In the genomic region with DNA sequence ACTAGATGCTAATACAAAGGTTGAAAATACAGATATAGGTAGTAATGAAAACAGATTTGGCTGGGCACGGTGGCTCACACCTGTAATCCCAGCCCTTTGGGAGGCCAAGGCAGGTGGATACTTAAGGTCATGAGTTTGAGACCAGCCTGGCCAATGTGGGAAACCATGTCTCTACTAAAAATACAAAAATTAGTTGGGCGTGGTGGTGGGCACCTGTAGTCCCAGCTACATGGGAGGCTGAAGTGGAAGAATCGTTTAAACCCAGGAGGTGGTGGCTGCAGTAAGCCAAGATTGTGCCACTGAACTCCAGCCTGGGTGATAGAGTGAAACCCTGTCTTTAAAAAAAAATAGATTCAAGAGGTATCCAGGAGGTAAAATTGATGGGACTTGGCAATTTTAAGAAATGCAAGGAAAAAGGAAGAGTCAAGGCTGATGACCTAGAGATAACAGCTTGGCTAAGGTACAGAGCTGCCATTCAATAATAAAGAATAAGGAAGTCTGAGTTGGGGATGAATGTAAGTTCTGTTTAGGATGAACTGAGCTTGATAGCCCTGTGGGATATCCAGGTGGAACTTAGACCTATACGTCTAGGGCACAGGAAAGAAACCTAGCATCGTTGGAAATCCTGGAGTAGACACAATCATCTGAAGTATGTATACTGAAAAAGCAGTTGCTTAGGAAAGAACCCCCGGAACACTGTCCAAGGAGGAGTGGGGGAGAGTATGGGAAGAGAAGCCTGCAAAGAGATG, we compare ENCODE assay signal across 13 cellular contexts. TPM values are rescaled to one million over a fixed set of nuclear protein-coding genes. Genes with fewer than 3 reads are reported as not detected.
DNase-seq lines count a peak whose midpoint lies in the region; ATAC-seq and TF ChIP-seq lines count a peak whose summit lies in the region.
"Had no signal": no experiment of that assay in that cellular context is flagged by ENCODE, and none has a peak within 500 bp of the region (broad histone marks: within the 10 kb centered on the region; RNA-seq: fewer than 3 reads in every experiment).

No MANE protein-coding gene starts in this region.

- H3K4ac ChIP-seq in mesendoderm (ENCODE audit: low read depth, low read length) = no peak overlapping the region

- H3K27me3 ChIP-seq in ACC112 (ENCODE audit: insufficient read depth, low read length) (no peaks in the 10 kb centered on the region), mesendoderm (ENCODE audit: insufficient read depth, low read length, poor library complexity) (no peaks in the 10 kb centered on the region), brain microvascular endothelial cell (replicated peaks) (no peaks in the 10 kb centered on the region)
- H3K27me3 ChIP-seq: dorsolateral prefrontal cortex had no signal

- H4K5ac ChIP-seq in mesendoderm (ENCODE audit: low read length) = no peak overlapping the region

- H4K8ac ChIP-seq in mesendoderm (ENCODE audit: low read depth, low read length) = no peak overlapping the region

- no peaks in the 10 kb centered on the region for H3K9me3 Mint-ChIP-seq in activated T-helper 1 cell treated with anti-CD3 and anti-CD28 coated beads, Interleukin-12 subunit alpha, Interleukin-12 subunit beta, Interleukin-2, Interleukin-4 antibody, amounts not matched to agents 30 ng/mL and 10 ng/mL and 1 ng/mL, durations not matched to agents 14 hours and 24 hours and 36 hours

- no peak overlapping the region for H2BK120ac ChIP-seq in mesendoderm (ENCODE audit: low read depth, low read length)

- peaks cover 20% of the 10 kb centered on the region for H3K4me1 Mint-ChIP-seq in activated T-helper 1 cell treated with anti-CD3 and anti-CD28 coated beads, Interleukin-12 subunit alpha, Interleukin-12 subunit beta, Interleukin-2, Interleukin-4 antibody, amounts not matched to agents 30 ng/mL and 10 ng/mL and 1 ng/mL, durations not matched to agents 14 hours and 24 hours and 36 hours (ENCODE audit: low read depth)

- no peak overlapping the region for H3K4me3 Mint-ChIP-seq in activated T-helper 1 cell treated with anti-CD3 and anti-CD28 coated beads, Interleukin-12 subunit alpha, Interleukin-12 subunit beta, Interleukin-2, Interleukin-4 antibody, amounts not matched to agents 30 ng/mL and 10 ng/mL and 1 ng/mL, durations not matched to agents 14 hours and 24 hours and 36 hours

- H3K18ac ChIP-seq in mesendoderm (ENCODE audit: low read length) = no peak overlapping the region

- peak overlapping the region; percentile 49 for H3K27ac Mint-ChIP-seq in activated T-helper 1 cell treated with anti-CD3 and anti-CD28 coated beads, Interleukin-12 subunit alpha, Interleukin-12 subunit beta, Interleukin-2, Interleukin-4 antibody, amounts not matched to agents 30 ng/mL and 10 ng/mL and 1 ng/mL, durations not matched to agents 14 hours and 24 hours and 36 hours

- H2BK5ac ChIP-seq in mesendoderm (ENCODE audit: low read length) = no peak overlapping the region

- no peak overlapping the region for H3K9ac ChIP-seq in mesendoderm (ENCODE audit: low read length)

- H3K4me1 ChIP-seq in ACC112 (ENCODE audit: control insufficient read depth, insufficient read depth, low read length, unreplicated experiment) (peaks cover 21% of the 10 kb centered on the region), mucosa of descending colon (ENCODE audit: low read depth) (no peaks in the 10 kb centered on the region), mesendoderm (ENCODE audit: control insufficient read depth, low read depth, low read length) (no peaks in the 10 kb centered on the region)

- no CpG with 5 or more reads among the region's 6 CpGs for WGBS in mesendoderm (ENCODE audit: extremely low coverage, insufficient coverage, low lambda C conversion rate)

- H3K27ac ChIP-seq in ACC112 (ENCODE audit: low read depth, low read length) = peak overlapping the region; percentile 75; the same call in 1 of the 2 replicates
- H3K27ac ChIP-seq in mesendoderm (ENCODE audit: low read depth, low read length) = no peak overlapping the region
- H3K27ac ChIP-seq in brain microvascular endothelial cell = no peak overlapping the region
- H3K27ac ChIP-seq: WERI-Rb-1 had no signal

- intact Hi-C loops in activated T-helper 1 cell treated with anti-CD3 and anti-CD28 coated beads, Interleukin-12 subunit alpha, Interleukin-12 subunit beta, Interleukin-2, Interleukin-4 antibody, amounts not matched to agents 30 ng/mL and 10 ng/mL and 1 ng/mL, durations not matched to agents 14 hours and 24 hours and 36 hours (cut with micrococcal nuclease) = no loop called here
- intact Hi-C loops in mucosa of descending colon (cut with DNase I, micrococcal nuclease) = no loop called here

- peak; percentile 14 for ATAC-seq in mucosa of descending colon

- H3K36me3 ChIP-seq in ACC112 (ENCODE audit: insufficient read depth, low read length) = peaks cover 32% of the 10 kb centered on the region
- peaks cover 5% of the 10 kb centered on the region for H3K36me3 ChIP-seq in mucosa of descending colon (ENCODE audit: low read depth)
- H3K36me3 ChIP-seq in mesendoderm (ENCODE audit: control insufficient read depth, insufficient read depth, low read length) = peaks cover 19% of the 10 kb centered on the region
- peaks cover 73% of the 10 kb centered on the region for H3K36me3 ChIP-seq in brain microvascular endothelial cell (replicated peaks)

- no peak overlapping the region for H2BK15ac ChIP-seq in mesendoderm (replicated peaks; ENCODE audit: low read depth)

- H2AK5ac ChIP-seq in mesendoderm (ENCODE audit: low read length) = no peak overlapping the region

- H2AFZ ChIP-seq in ACC112 (ENCODE audit: low read length, unreplicated experiment) = no peak overlapping the region

- peaks cover 2% of the 10 kb centered on the region for H3K79me1 ChIP-seq in mesendoderm (ENCODE audit: low read length)

- no peak for TF ChIP-seq CTCF in mucosa of descending colon (IDR thresholded peaks at IDR 0.05)
- no peak for TF ChIP-seq CTCF in brain microvascular endothelial cell (IDR thresholded peaks at IDR 0.05; ENCODE audit: low read depth, low read length, missing control alignments)

- H3K9me3 ChIP-seq in mucosa of descending colon = no peaks in the 10 kb centered on the region
- H3K9me3 ChIP-seq: HAP-1 had no signal

- DNase-seq in EH (ENCODE audit: low read depth) (peak; percentile 19), mucosa of descending colon (no peak), mesendoderm (no peak), brain microvascular endothelial cell (no peak)
- DNase-seq in activated T-helper 1 cell treated with anti-CD3 and anti-CD28 coated beads, Interleukin-12 subunit alpha, Interleukin-12 subunit beta, Interleukin-2, Interleukin-4 antibody, amounts not matched to agents 30 ng/mL and 10 ng/mL and 1 ng/mL, durations not matched to agents 14 hours and 24 hours and 36 hours (ENCODE audit: low spot score) = no peak
- DNase-seq in activated CD4-positive, CD25-positive, alpha-beta regulatory T cell (lab: John Stamatoyannopoulos, UW) = no peak
- no peak for DNase-seq in effector CD4-positive, alpha-beta T cell
- DNase-seq: activated gamma-delta T cell, DMS153, dorsolateral prefrontal cortex, WERI-Rb-1 had no signal

- peaks cover 57% of the 10 kb centered on the region for H3K36me3 Mint-ChIP-seq in activated T-helper 1 cell treated with anti-CD3 and anti-CD28 coated beads, Interleukin-12 subunit alpha, Interleukin-12 subunit beta, Interleukin-2, Interleukin-4 antibody, amounts not matched to agents 30 ng/mL and 10 ng/mL and 1 ng/mL, durations not matched to agents 14 hours and 24 hours and 36 hours (ENCODE audit: low read depth)

- H3K27me3 Mint-ChIP-seq in activated T-helper 1 cell treated with anti-CD3 and anti-CD28 coated beads, Interleukin-12 subunit alpha, Interleukin-12 subunit beta, Interleukin-2, Interleukin-4 antibody, amounts not matched to agents 30 ng/mL and 10 ng/mL and 1 ng/mL, durations not matched to agents 14 hours and 24 hours and 36 hours (ENCODE audit: insufficient read depth) = no peaks in the 10 kb centered on the region

- no peak overlapping the region for H3K4me2 ChIP-seq in mesendoderm (ENCODE audit: low read length)

- no peak overlapping the region for H3K23ac ChIP-seq in mesendoderm (ENCODE audit: low read length)

- H3K4me3 ChIP-seq in ACC112 (ENCODE audit: low read depth, low read length) (no peak overlapping the region), mucosa of descending colon (no peak overlapping the region), mesendoderm (ENCODE audit: low read length) (no peak overlapping the region), brain microvascular endothelial cell (ENCODE audit: low read depth, low read length) (no peak overlapping the region)
- H3K4me3 ChIP-seq: dorsolateral prefrontal cortex, HAP-1 had no signal

- in situ Hi-C loops in brain microvascular endothelial cell (cut with HindIII; ENCODE audit: low pct_ligation_motif_present, low sequenced_read_pairs) = no loop called here

- H3K79me2 ChIP-seq in ACC112 (ENCODE audit: control insufficient read depth, insufficient read depth, low read length, unreplicated experiment) (peaks cover 3% of the 10 kb centered on the region), mesendoderm (ENCODE audit: control insufficient read depth, insufficient read depth, low read length) (no peaks in the 10 kb centered on the region)

- H3K56ac ChIP-seq in mesendoderm (ENCODE audit: low read length) = no peak overlapping the region

RNA-seq across cellular contexts. Expression of gene MAT2A, which starts 9.1 kb away (rescaled TPM):
- total RNA-seq in activated T-helper 1 cell treated with anti-CD3 and anti-CD28 coated beads, Interleukin-12 subunit alpha, Interleukin-12 subunit beta, Interleukin-2, Interleukin-4 antibody, amounts not matched to agents 30 ng/mL and 10 ng/mL and 1 ng/mL, durations not matched to agents 14 hours and 24 hours and 36 hours = 461 and 480 TPM in 2 replicates
- total RNA-seq in mucosa of descending colon = 100 to 1,000 TPM; 156 to 229 (median 167) TPM
- 303 TPM for polyA plus RNA-seq in mesendoderm (2013, experiment 1 of 2)
- polyA plus RNA-seq in mesendoderm (2013, experiment 2 of 2) = 306 TPM

RNA-seq across cellular contexts. Expression of gene GGCX, which starts 13.3 kb away (rescaled TPM):
- total RNA-seq in activated T-helper 1 cell treated with anti-CD3 and anti-CD28 coated beads, Interleukin-12 subunit alpha, Interleukin-12 subunit beta, Interleukin-2, Interleukin-4 antibody, amounts not matched to agents 30 ng/mL and 10 ng/mL and 1 ng/mL, durations not matched to agents 14 hours and 24 hours and 36 hours = 26.2 and 28.3 TPM in 2 replicates
- 10 to 100 TPM; 26.4 to 39.1 (median 31.7) TPM for total RNA-seq in mucosa of descending colon
- 34.1 TPM for polyA plus RNA-seq in mesendoderm (2013, experiment 1 of 2)
- 32.9 TPM for polyA plus RNA-seq in mesendoderm (2013, experiment 2 of 2)

RNA-seq across cellular contexts. Expression of gene VAMP8, which starts 29.4 kb away (rescaled TPM):
- 86.1 and 89.6 TPM in 2 replicates for total RNA-seq in activated T-helper 1 cell treated with anti-CD3 and anti-CD28 coated beads, Interleukin-12 subunit alpha, Interleukin-12 subunit beta, Interleukin-2, Interleukin-4 antibody, amounts not matched to agents 30 ng/mL and 10 ng/mL and 1 ng/mL, durations not matched to agents 14 hours and 24 hours and 36 hours
- 100 to 1,000 TPM; 125 to 312 (median 254) TPM for total RNA-seq in mucosa of descending colon
- 229 TPM for polyA plus RNA-seq in mesendoderm (2013, experiment 1 of 2)
- polyA plus RNA-seq in mesendoderm (2013, experiment 2 of 2) = 225 TPM

RNA-seq across cellular contexts. Expression of gene VAMP5, which starts 36.2 kb away (rescaled TPM):
- total RNA-seq in activated T-helper 1 cell treated with anti-CD3 and anti-CD28 coated beads, Interleukin-12 subunit alpha, Interleukin-12 subunit beta, Interleukin-2, Interleukin-4 antibody, amounts not matched to agents 30 ng/mL and 10 ng/mL and 1 ng/mL, durations not matched to agents 14 hours and 24 hours and 36 hours = 31.7 and 40.0 TPM in 2 replicates
- total RNA-seq in mucosa of descending colon = 10 to 100 TPM; 10.8 to 39.3 (median 28.3) TPM
- 15.9 TPM for polyA plus RNA-seq in mesendoderm (2013, experiment 1 of 2)
- polyA plus RNA-seq in mesendoderm (2013, experiment 2 of 2) = 14.8 TPM

RNA-seq across cellular contexts. Expression of gene RNF181, which starts 47.5 kb away (rescaled TPM):
- 111 and 116 TPM in 2 replicates for total RNA-seq in activated T-helper 1 cell treated with anti-CD3 and anti-CD28 coated beads, Interleukin-12 subunit alpha, Interleukin-12 subunit beta, Interleukin-2, Interleukin-4 antibody, amounts not matched to agents 30 ng/mL and 10 ng/mL and 1 ng/mL, durations not matched to agents 14 hours and 24 hours and 36 hours
- 10 to 100 TPM; 73.7 to 89.5 (median 80.8) TPM for total RNA-seq in mucosa of descending colon
- polyA plus RNA-seq in mesendoderm (2013, experiment 1 of 2) = 212 TPM
- polyA plus RNA-seq in mesendoderm (2013, experiment 2 of 2) = 210 TPM
